Comparison of ENCODE assay signal across 1 cellular context in the genomic region with DNA sequence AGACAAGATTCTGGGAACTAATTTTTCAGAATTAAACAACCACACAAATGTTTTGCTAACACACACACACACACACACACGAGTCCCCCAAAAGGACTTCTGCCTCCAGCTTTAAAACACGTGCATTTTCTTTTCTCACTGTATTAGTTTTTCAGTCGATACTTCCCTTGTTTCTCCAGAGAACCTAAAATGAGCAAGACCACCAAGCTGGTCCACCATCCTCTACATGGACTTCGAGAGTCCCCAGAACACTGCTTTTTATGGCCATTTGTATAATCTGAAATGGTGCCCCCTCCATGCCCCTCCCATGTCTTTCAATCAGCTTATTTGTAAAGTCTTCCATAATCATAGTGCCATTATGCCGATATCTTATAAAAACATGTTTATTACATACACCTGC.
A peak's percentile ranks its signal among the peaks of the same experiment; 100 is the strongest.
TF ChIP-seq lines count a peak whose summit lies in the region.

No MANE protein-coding gene starts in this region.

TF ChIP-seq in K562, 482 proteins besides CTCF, POLR2A, EP300 and RAD21:
- TF ChIP-seq, protein P1, sequence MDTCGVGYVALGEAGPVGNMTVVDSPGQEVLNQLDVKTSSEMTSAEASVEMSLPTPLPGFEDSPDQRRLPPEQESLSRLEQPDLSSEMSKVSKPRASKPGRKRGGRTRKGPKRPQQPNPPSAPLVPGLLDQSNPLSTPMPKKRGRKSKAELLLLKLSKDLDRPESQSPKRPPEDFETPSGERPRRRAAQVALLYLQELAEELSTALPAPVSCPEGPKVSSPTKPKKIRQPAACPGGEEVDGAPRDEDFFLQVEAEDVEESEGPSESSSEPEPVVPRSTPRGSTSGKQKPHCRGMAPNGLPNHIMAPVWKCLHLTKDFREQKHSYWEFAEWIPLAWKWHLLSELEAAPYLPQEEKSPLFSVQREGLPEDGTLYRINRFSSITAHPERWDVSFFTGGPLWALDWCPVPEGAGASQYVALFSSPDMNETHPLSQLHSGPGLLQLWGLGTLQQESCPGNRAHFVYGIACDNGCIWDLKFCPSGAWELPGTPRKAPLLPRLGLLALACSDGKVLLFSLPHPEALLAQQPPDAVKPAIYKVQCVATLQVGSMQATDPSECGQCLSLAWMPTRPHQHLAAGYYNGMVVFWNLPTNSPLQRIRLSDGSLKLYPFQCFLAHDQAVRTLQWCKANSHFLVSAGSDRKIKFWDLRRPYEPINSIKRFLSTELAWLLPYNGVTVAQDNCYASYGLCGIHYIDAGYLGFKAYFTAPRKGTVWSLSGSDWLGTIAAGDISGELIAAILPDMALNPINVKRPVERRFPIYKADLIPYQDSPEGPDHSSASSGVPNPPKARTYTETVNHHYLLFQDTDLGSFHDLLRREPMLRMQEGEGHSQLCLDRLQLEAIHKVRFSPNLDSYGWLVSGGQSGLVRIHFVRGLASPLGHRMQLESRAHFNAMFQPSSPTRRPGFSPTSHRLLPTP (IDR thresholded peaks at IDR 0.05; ENCODE audit: borderline replicate concordance, extremely low read depth, insufficient read length): no peak
- TF ChIP-seq HDAC2 (IDR thresholded peaks at IDR 0.05) (no peak), ZNF197 (CRISPR knock-in tag; IDR thresholded peaks at IDR 0.05; ENCODE audit: low read depth) (no peak), SAP30 (IDR thresholded peaks at IDR 0.05; ENCODE audit: borderline replicate concordance, insufficient read depth, low read depth, low read length, poor library complexity, severe bottlenecking) (no peak), PTTG1 (tag; IDR thresholded peaks at IDR 0.05; ENCODE audit: low read depth) (0 out of 2 replicates have a peak, but pooled peaks have one; percentile 9), E2F5 (CRISPR knock-in tag; IDR thresholded peaks at IDR 0.05) (no peak)
